In genomic region chr11:12497431-12497830, GRCh38 we compare ENCODE assay signal across 14 cellular contexts.
"Had no signal": no experiment of that assay in that cellular context is flagged by ENCODE, and none has a peak within 500 bp of the region (broad histone marks: within the 10 kb centered on the region; RNA-seq: fewer than 3 reads in every experiment).

No MANE protein-coding gene starts in this region.

- H3K36me3 Mint-ChIP-seq: stimulated activated naive B cell treated with anti-CD40 and anti-IgM and Interleukin-4, amounts not matched to agents 10 μg/mL and 1 μg/mL and 100 μg/mL, for 72 hours had no signal

- H3K27me3 ChIP-seq: body of pancreas, dorsolateral prefrontal cortex, foreskin keratinocyte had no signal

- H3K27me3 Mint-ChIP-seq: activated B cell treated with CpG ODN at 0.5 μM for 24 hours; progenitor cell of endocrine pancreas; stimulated activated naive B cell treated with anti-CD40 and anti-IgM and Interleukin-4, amounts not matched to agents 10 μg/mL and 1 μg/mL and 100 μg/mL, for 72 hours had no signal

- H3K4me3 Mint-ChIP-seq: activated B cell treated with CpG ODN at 0.5 μM for 24 hours; activated CD4-positive, alpha-beta memory T cell treated with anti-CD3 and anti-CD28 coated beads, Interleukin-2, amount 10 ng/mL, durations not matched to agents 7 days and 5 days; stimulated activated naive B cell treated with anti-CD40 and anti-IgM and Interleukin-4, amounts not matched to agents 10 μg/mL and 1 μg/mL and 100 μg/mL, for 72 hours had no signal

- H3K4me3 ChIP-seq: body of pancreas, dorsolateral prefrontal cortex, lower lobe of right lung had no signal

- DNase-seq: activated B cell treated with CpG ODN at 0.5 μM for 24 hours; activated CD4-positive, alpha-beta memory T cell treated with anti-CD3 and anti-CD28 coated beads, Interleukin-2, amount 10 ng/mL, durations not matched to agents 7 days and 5 days; activated CD4-positive, alpha-beta T cell treated with anti-CD3 and anti-CD28 coated beads for 4 hours; activated naive CD4-positive, alpha-beta T cell treated with Interleukin-2 at 50 U/mL for 16 hours; activated T-cell treated with anti-CD3 and anti-CD28 coated beads, Interleukin-2, amount 50 U/mL, for 1 hour; body of pancreas; caudate nucleus; dorsolateral prefrontal cortex; foreskin keratinocyte; lower lobe of right lung; midbrain; stimulated activated naive B cell treated with anti-CD40 and anti-IgM and Interleukin-4, amounts not matched to agents 10 μg/mL and 1 μg/mL and 100 μg/mL, for 72 hours had no signal

- H3K4me1 ChIP-seq: body of pancreas, foreskin keratinocyte, lower lobe of right lung had no signal

- H3K27ac Mint-ChIP-seq: activated B cell treated with CpG ODN at 0.5 μM for 24 hours; activated CD4-positive, alpha-beta memory T cell treated with anti-CD3 and anti-CD28 coated beads, Interleukin-2, amount 10 ng/mL, durations not matched to agents 7 days and 5 days; activated T-helper 2 cell treated with anti-CD3 and anti-CD28 coated beads, Interferon-gamma antibody, Interleukin-2, Interleukin-4, amounts not matched to agents 10 μg/mL and 5 μg/mL and 100 μg/mL, durations not matched to agents 14 hours and 24 hours and 36 hours; progenitor cell of endocrine pancreas; stimulated activated naive B cell treated with anti-CD40 and anti-IgM and Interleukin-4, amounts not matched to agents 10 μg/mL and 1 μg/mL and 100 μg/mL, for 72 hours had no signal

- H3K9me3 ChIP-seq: body of pancreas, lower lobe of right lung had no signal

- H3K27ac ChIP-seq: body of pancreas, dorsolateral prefrontal cortex, foreskin keratinocyte, lower lobe of right lung had no signal

- H3K9me3 Mint-ChIP-seq: activated B cell treated with CpG ODN at 0.5 μM for 24 hours; activated CD4-positive, alpha-beta memory T cell treated with anti-CD3 and anti-CD28 coated beads, Interleukin-2, amount 10 ng/mL, durations not matched to agents 7 days and 5 days; activated T-helper 2 cell treated with anti-CD3 and anti-CD28 coated beads, Interferon-gamma antibody, Interleukin-2, Interleukin-4, amounts not matched to agents 10 μg/mL and 5 μg/mL and 100 μg/mL, durations not matched to agents 14 hours and 24 hours and 36 hours; stimulated activated naive B cell treated with anti-CD40 and anti-IgM and Interleukin-4, amounts not matched to agents 10 μg/mL and 1 μg/mL and 100 μg/mL, for 72 hours had no signal

- H3K4me1 Mint-ChIP-seq: activated B cell treated with CpG ODN at 0.5 μM for 24 hours; activated CD4-positive, alpha-beta memory T cell treated with anti-CD3 and anti-CD28 coated beads, Interleukin-2, amount 10 ng/mL, durations not matched to agents 7 days and 5 days; stimulated activated naive B cell treated with anti-CD40 and anti-IgM and Interleukin-4, amounts not matched to agents 10 μg/mL and 1 μg/mL and 100 μg/mL, for 72 hours had no signal
